Comparison of ENCODE assay signal across 35 cellular contexts in the genomic region with DNA sequence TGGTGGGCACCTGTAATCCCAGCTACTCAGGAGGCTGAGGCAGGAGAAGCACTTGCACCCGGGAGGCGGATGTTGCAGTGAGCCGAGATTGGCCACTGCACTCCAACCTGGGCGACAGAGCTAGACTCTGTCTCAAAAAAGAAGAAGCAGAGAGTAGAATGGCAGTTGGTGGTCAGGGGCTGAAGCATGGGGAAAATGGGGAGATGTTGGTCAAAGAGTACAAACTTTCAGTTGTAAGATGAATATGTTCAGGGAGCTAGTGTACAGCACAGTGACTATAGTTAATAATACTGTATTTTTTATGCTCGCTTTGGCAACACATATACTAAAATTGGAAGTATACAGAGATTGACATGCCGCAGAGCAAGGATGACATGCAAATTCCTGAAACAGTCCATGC.
"Had no signal": no experiment of that assay in that cellular context is flagged by ENCODE, and none has a peak within 500 bp of the region (broad histone marks: within the 10 kb centered on the region; RNA-seq: fewer than 3 reads in every experiment).

No MANE protein-coding gene starts in this region.

- H3K9me3 Mint-ChIP-seq: activated naive CD8-positive, alpha-beta T cell treated with anti-CD3 and anti-CD28 coated beads for 36 hours; activated T-helper 1 cell treated with anti-CD3 and anti-CD28 coated beads, Interleukin-12 subunit alpha, Interleukin-12 subunit beta, Interleukin-2, Interleukin-4 antibody, amounts not matched to agents 30 ng/mL and 10 ng/mL and 1 ng/mL, durations not matched to agents 14 hours and 24 hours and 36 hours; effector memory CD8-positive, alpha-beta T cell; mesothelial cell of epicardium; nephron progenitor cell had no signal

- H3K4me1 Mint-ChIP-seq: activated naive CD8-positive, alpha-beta T cell treated with anti-CD3 and anti-CD28 coated beads for 36 hours; brain; mesothelial cell of epicardium; T-helper 17 cell had no signal

- H3K27me3 ChIP-seq: adrenal gland, cardiac muscle cell, dorsolateral prefrontal cortex, gastroesophageal sphincter, hepatocyte, neutrophil, pancreas, sigmoid colon, suprapubic skin, tibial artery had no signal

- DNase-seq: activated CD4-positive, alpha-beta T cell treated with anti-CD3 and anti-CD28 coated beads for 48 hours; activated CD4-positive, alpha-beta T cell treated with anti-CD3 and anti-CD28 coated beads, Interleukin-2, amount 50 U/mL, for 48 hours; activated CD8-positive, alpha-beta memory T cell treated with anti-CD3 and anti-CD28 coated beads for 24 hours; activated effector memory CD4-positive, alpha-beta T cell treated with anti-CD3 and anti-CD28 coated beads, Interleukin-2, amount 50 U/mL, for 16 hours; activated naive CD4-positive, alpha-beta T cell treated with anti-CD3 and anti-CD28 coated beads for 36 hours; activated naive CD8-positive, alpha-beta T cell treated with anti-CD3 and anti-CD28 coated beads for 36 hours; aorta; dorsolateral prefrontal cortex; effector memory CD8-positive, alpha-beta T cell; erythroblast; islet precursor cell; left ventricle myocardium superior; naive B cell; nephron progenitor cell; pancreas; psoas muscle; sigmoid colon; small intestine; stimulated activated CD4-positive, alpha-beta T cell treated with anti-CD3 and anti-CD28 coated beads, Interleukin-1b, Interleukin-23, amount 100 ng/mL, for 48 hours; stimulated activated naive CD4-positive, alpha-beta T cell; T-helper 17 cell; T1000; tibial artery; WERI-Rb-1 had no signal

- H3K9me3 ChIP-seq: adrenal gland, neutrophil, pancreas, psoas muscle, sigmoid colon, tibial artery had no signal

- H3K79me2 ChIP-seq: hepatocyte had no signal

- H3K27ac ChIP-seq: adrenal gland, cardiac muscle cell, coronary artery, dorsolateral prefrontal cortex, gastroesophageal sphincter, hepatocyte, neutrophil, pancreas, psoas muscle, sigmoid colon, suprapubic skin, tibial artery, WERI-Rb-1 had no signal

- H3K36me3 Mint-ChIP-seq: activated naive CD8-positive, alpha-beta T cell treated with anti-CD3 and anti-CD28 coated beads for 36 hours; brain; mesothelial cell of epicardium; naive B cell had no signal

- H3K27me3 Mint-ChIP-seq: activated naive CD8-positive, alpha-beta T cell treated with anti-CD3 and anti-CD28 coated beads for 36 hours; effector memory CD8-positive, alpha-beta T cell; naive B cell; T-helper 17 cell had no signal

- H2AFZ ChIP-seq: hepatocyte had no signal

- H3K4me3 ChIP-seq: adrenal gland, cardiac muscle cell, coronary artery, dorsolateral prefrontal cortex, gastroesophageal sphincter, hepatocyte, pancreas, psoas muscle, sigmoid colon, suprapubic skin, tibial artery had no signal

- H3K4me2 ChIP-seq: hepatocyte had no signal

- ATAC-seq: activated CD4-positive, CD25-positive, alpha-beta regulatory T cell treated with anti-CD3 and anti-CD28 coated beads, Interleukin-2, amount 50 U/mL, for 24 hours; effector memory CD8-positive, alpha-beta T cell; gastroesophageal sphincter; left ventricle myocardium superior; pancreas; psoas muscle; T-helper 17 cell had no signal

- H3K4me3 Mint-ChIP-seq: activated naive CD4-positive, alpha-beta T cell treated with anti-CD3 and anti-CD28 coated beads for 36 hours; activated naive CD8-positive, alpha-beta T cell treated with anti-CD3 and anti-CD28 coated beads for 36 hours; activated T-helper 1 cell treated with anti-CD3 and anti-CD28 coated beads, Interleukin-12 subunit alpha, Interleukin-12 subunit beta, Interleukin-2, Interleukin-4 antibody, amounts not matched to agents 30 ng/mL and 10 ng/mL and 1 ng/mL, durations not matched to agents 14 hours and 24 hours and 36 hours; brain; effector memory CD8-positive, alpha-beta T cell; mesothelial cell of epicardium; naive B cell; nephron progenitor cell; T-helper 17 cell had no signal

- H3K36me3 ChIP-seq: adrenal gland, cardiac muscle cell, gastroesophageal sphincter, neutrophil, pancreas, sigmoid colon, suprapubic skin, tibial artery, WERI-Rb-1 had no signal

- H3K4me1 ChIP-seq: adrenal gland, gastroesophageal sphincter, pancreas, psoas muscle, sigmoid colon, suprapubic skin, tibial artery had no signal
